ENCODE assay signal across 17 cellular contexts in genomic region chr11:64626637-64627036, GRCh38. TPM values are rescaled to one million over a fixed set of nuclear protein-coding genes. Genes with fewer than 3 reads are reported as not detected.
DNase-seq lines count a peak whose midpoint lies in the region; TF ChIP-seq lines count a peak whose summit lies in the region.
"Had no signal": no experiment of that assay in that cellular context is flagged by ENCODE, and none has a peak within 500 bp of the region (broad histone marks: within the 10 kb centered on the region; RNA-seq: fewer than 3 reads in every experiment).

No MANE protein-coding gene starts in this region.

- intact Hi-C loops in dendritic cell treated with granulocyte-macrophage colony-stimulating factor and Interleukin-4, amounts not matched to agents 40 ng/mL and 50 ng/mL, for 4 days (cut with micrococcal nuclease): no loop called here
- intact Hi-C loops in breast epithelium (cut with DNase I; ENCODE audit: low total_unique reads): no loop called here

- no peaks in the 10 kb centered on the region for H3K79me2 ChIP-seq in neural progenitor cell (ENCODE audit: low read depth)

- peaks cover 52 to 95% (median 75%) of the 10 kb centered on the region in 10 experiments for H3K4me1 ChIP-seq in BLaER1 treated with 17β-estradiol and CSF1 and Interleukin-3, amounts not matched to agents 10 nM and 100 nM
- H3K4me1 ChIP-seq in neural progenitor cell: peaks cover 19% of the 10 kb centered on the region
- no peaks in the 10 kb centered on the region for H3K4me1 ChIP-seq in breast epithelium

- H3K4me3 Mint-ChIP-seq in dendritic cell treated with granulocyte-macrophage colony-stimulating factor and Interleukin-4, amounts not matched to agents 40 ng/mL and 50 ng/mL, for 4 days: no peak overlapping the region
- no peak overlapping the region for H3K4me3 Mint-ChIP-seq in neural progenitor cell
- H3K4me3 Mint-ChIP-seq: B cell; CD4-positive, alpha-beta T cell; HFFc6 had no signal

- peaks cover 21% of the 10 kb centered on the region for H3F3A ChIP-seq in neural progenitor cell (ENCODE audit: low read depth)

- H3K27ac Mint-ChIP-seq in dendritic cell treated with granulocyte-macrophage colony-stimulating factor and Interleukin-4, amounts not matched to agents 40 ng/mL and 50 ng/mL, for 4 days: peak overlapping the region; percentile 46
- H3K27ac Mint-ChIP-seq in neural progenitor cell: peak overlapping the region; percentile 68
- H3K27ac Mint-ChIP-seq: CD4-positive, alpha-beta T cell; HFFc6 had no signal

- H3K27me3 ChIP-seq in BLaER1 treated with 17β-estradiol and CSF1 and Interleukin-3, amounts not matched to agents 10 nM and 100 nM: no peaks in the 10 kb centered on the region
- H3K27me3 ChIP-seq in WERI-Rb-1 (ENCODE audit: insufficient read depth, low read depth, severe bottlenecking) (no peaks in the 10 kb centered on the region), neural progenitor cell (peaks cover 18% of the 10 kb centered on the region), breast epithelium (no peaks in the 10 kb centered on the region), brain microvascular endothelial cell (replicated peaks) (peaks cover 2% of the 10 kb centered on the region)

- no peak for TF ChIP-seq CTCF in WERI-Rb-1 (IDR thresholded peaks at IDR 0.05; ENCODE audit: low read depth, low read length)
- no peak for TF ChIP-seq CTCF in neural progenitor cell (IDR thresholded peaks at IDR 0.05)
- no peak for TF ChIP-seq CTCF in breast epithelium (IDR thresholded peaks at IDR 0.05)
- TF ChIP-seq CTCF in brain microvascular endothelial cell (IDR thresholded peaks at IDR 0.05; ENCODE audit: low read depth, low read length, missing control alignments): no peak

- no peak overlapping the region for H3K4me3 ChIP-seq in BLaER1 treated with 17β-estradiol and CSF1 and Interleukin-3, amounts not matched to agents 10 nM and 100 nM
- no peak overlapping the region for H3K4me3 ChIP-seq in WERI-Rb-1 (ENCODE audit: low read depth, low read length)
- no peak overlapping the region for H3K4me3 ChIP-seq in neural progenitor cell
- H3K4me3 ChIP-seq in breast epithelium: no peak overlapping the region
- H3K4me3 ChIP-seq in brain microvascular endothelial cell (ENCODE audit: low read depth, low read length): no peak overlapping the region

- no peak for TF ChIP-seq POLR2A in breast epithelium (IDR thresholded peaks at IDR 0.05)

- no peak overlapping the region for H2AFZ ChIP-seq in neural progenitor cell (replicated peaks)

- no peaks in the 10 kb centered on the region for H4K20me1 ChIP-seq in BLaER1 treated with 17β-estradiol and CSF1 and Interleukin-3, amounts not matched to agents 10 nM and 100 nM
- H4K20me1 ChIP-seq in neural progenitor cell (ENCODE audit: low read depth): no peaks in the 10 kb centered on the region

- no peak overlapping the region for H3K9ac ChIP-seq in BLaER1 treated with 17β-estradiol and CSF1 and Interleukin-3, amounts not matched to agents 10 nM and 100 nM
- H3K9ac ChIP-seq in neural progenitor cell: no peak overlapping the region

- H3K4me2 ChIP-seq in BLaER1 treated with 17β-estradiol and CSF1 and Interleukin-3, amounts not matched to agents 10 nM and 100 nM: peak overlapping the region; percentile 70 to 98 (median 87); a peak in 21 of 22 replicates
- peak overlapping the region; percentile 28 for H3K4me2 ChIP-seq in neural progenitor cell

- H3K36me3 Mint-ChIP-seq in dendritic cell treated with granulocyte-macrophage colony-stimulating factor and Interleukin-4, amounts not matched to agents 40 ng/mL and 50 ng/mL, for 4 days (ENCODE audit: low read depth): no peaks in the 10 kb centered on the region
- peaks cover 20% of the 10 kb centered on the region for H3K36me3 Mint-ChIP-seq in neural progenitor cell

- no peaks in the 10 kb centered on the region for H3K9me3 ChIP-seq in BLaER1 treated with 17β-estradiol and CSF1 and Interleukin-3, amounts not matched to agents 10 nM and 100 nM (replicated peaks in 1 of 11)
- H3K9me3 ChIP-seq in WERI-Rb-1 (ENCODE audit: severe bottlenecking): no peaks in the 10 kb centered on the region
- H3K9me3 ChIP-seq in neural progenitor cell (ENCODE audit: low read depth): no peaks in the 10 kb centered on the region
- H3K9me3 ChIP-seq in breast epithelium: no peaks in the 10 kb centered on the region
- H3K9me3 ChIP-seq: Caco-2 had no signal

- no peak overlapping the region for H3K27ac ChIP-seq in BLaER1 treated with 17β-estradiol and CSF1 and Interleukin-3, amounts not matched to agents 10 nM and 100 nM
- peak overlapping the region; percentile 83 for H3K27ac ChIP-seq in WERI-Rb-1
- peak overlapping the region; percentile 15 for H3K27ac ChIP-seq in neural progenitor cell
- no peak overlapping the region for H3K27ac ChIP-seq in breast epithelium
- H3K27ac ChIP-seq in brain microvascular endothelial cell: no peak overlapping the region
- H3K27ac ChIP-seq: C4-2B had no signal

- H3K27me3 Mint-ChIP-seq in dendritic cell treated with granulocyte-macrophage colony-stimulating factor and Interleukin-4, amounts not matched to agents 40 ng/mL and 50 ng/mL, for 4 days: peaks cover 1% of the 10 kb centered on the region
- H3K27me3 Mint-ChIP-seq in neural progenitor cell (ENCODE audit: insufficient read depth, low read depth): peaks cover 11% of the 10 kb centered on the region
- H3K27me3 Mint-ChIP-seq: CD4-positive, alpha-beta T cell had no signal

- H3K4me1 Mint-ChIP-seq in dendritic cell treated with granulocyte-macrophage colony-stimulating factor and Interleukin-4, amounts not matched to agents 40 ng/mL and 50 ng/mL, for 4 days (ENCODE audit: low read depth): peaks cover 53% of the 10 kb centered on the region
- H3K4me1 Mint-ChIP-seq in neural progenitor cell: peaks cover 26% of the 10 kb centered on the region

- DNase-seq in WERI-Rb-1 (no peak), neural progenitor cell (ENCODE audit: low spot score) (peak; percentile 53), breast epithelium (ENCODE audit: low spot score in 2 of 2) (no peak), brain microvascular endothelial cell (no peak)
- no peak for DNase-seq in stimulated activated CD4-positive, alpha-beta T cell treated with anti-CD3 and anti-CD28 coated beads, Interleukin-2, amount 100 ng/mL, for 24 hours
- DNase-seq: Caco-2; CD4-positive, alpha-beta T cell; DMS79; HFFc6; IMR-90; KBM-7 had no signal

- in situ Hi-C loops in brain microvascular endothelial cell (cut with HindIII; ENCODE audit: low pct_ligation_motif_present, low sequenced_read_pairs): no loop called here

- H3K9me3 Mint-ChIP-seq in dendritic cell treated with granulocyte-macrophage colony-stimulating factor and Interleukin-4, amounts not matched to agents 40 ng/mL and 50 ng/mL, for 4 days: no peaks in the 10 kb centered on the region
- no peaks in the 10 kb centered on the region for H3K9me3 Mint-ChIP-seq in neural progenitor cell
- H3K9me3 Mint-ChIP-seq: CD4-positive, alpha-beta T cell; HFFc6 had no signal

- no peaks in the 10 kb centered on the region for H3K36me3 ChIP-seq in BLaER1 treated with 17β-estradiol and CSF1 and Interleukin-3, amounts not matched to agents 10 nM and 100 nM
- H3K36me3 ChIP-seq in WERI-Rb-1 (peaks cover 35% of the 10 kb centered on the region), neural progenitor cell (no peaks in the 10 kb centered on the region), breast epithelium (no peaks in the 10 kb centered on the region), brain microvascular endothelial cell (replicated peaks) (no peaks in the 10 kb centered on the region)

RNA-seq across cellular contexts. Expression of gene SLC22A12, which starts 35.6 kb away (rescaled TPM):
- not detected in 2 replicates for total RNA-seq in neural progenitor cell (ENCODE audit: low replicate concordance)
- total RNA-seq in breast epithelium: not detected
- total RNA-seq: A172; B cell; Caco-2; CD4-positive, alpha-beta T cell; Daoy; HFFc6; IMR-90 had no signal

Comparison
In these comparisons a context has a peak if more than half of its experiments do, and no peak if none do; other contexts are left out.
1. H3K27ac ChIP-seq: peak in WERI-Rb-1 (single experiment) and neural progenitor cell (single experiment); none in BLaER1 treated with 17β-estradiol and CSF1 and Interleukin-3, amounts not matched to agents 10 nM and 100 nM (0 of 11), breast epithelium (0 of 2) and brain microvascular endothelial cell (single experiment).